ENCODE assay signal across 21 cellular contexts in the genomic region with DNA sequence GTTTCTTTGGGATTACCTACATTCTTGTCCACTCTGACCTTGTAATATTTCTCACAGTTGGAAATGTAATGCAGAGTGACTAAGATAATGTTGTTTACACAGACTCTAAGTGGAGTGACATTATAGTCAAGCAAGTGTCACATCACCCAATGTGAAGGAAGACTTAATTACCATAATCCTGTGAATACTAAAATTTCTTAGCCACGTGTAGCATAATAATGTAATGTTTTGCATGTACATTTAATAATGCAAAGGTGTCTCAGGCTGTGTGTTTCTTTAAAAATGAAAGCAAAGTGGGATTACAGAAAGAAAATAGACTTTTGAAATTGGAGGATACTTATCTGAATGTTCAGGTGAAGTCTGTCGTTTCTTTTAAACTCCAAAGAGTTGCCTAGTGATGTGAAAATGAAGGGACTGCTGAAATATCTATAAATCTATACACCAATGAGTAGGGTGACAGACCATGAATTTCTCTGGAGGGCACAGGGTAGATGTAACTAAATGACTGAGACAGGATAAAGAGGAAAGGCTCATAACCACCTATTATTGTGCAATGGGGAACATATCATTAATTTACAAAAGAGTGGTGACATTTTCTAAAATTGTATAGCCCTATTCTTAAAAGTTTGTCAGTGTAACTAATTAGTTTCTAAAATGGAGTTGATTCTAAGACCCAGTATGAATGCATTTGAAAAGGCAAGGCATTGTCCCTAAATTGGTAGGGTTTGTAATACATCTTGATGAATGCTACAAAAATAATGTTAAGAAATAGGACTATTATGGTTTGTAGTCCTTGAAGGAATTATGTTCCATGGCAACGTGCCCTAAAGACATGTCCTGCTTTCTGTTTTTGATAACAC.
A peak's percentile ranks its signal among the peaks of the same experiment; 100 is the strongest.
DNase-seq lines count a peak whose midpoint lies in the region; FAIRE-seq and TF ChIP-seq lines count a peak whose summit lies in the region.
"Had no signal": no experiment of that assay in that cellular context is flagged by ENCODE, and none has a peak within 500 bp of the region (broad histone marks: within the 10 kb centered on the region; RNA-seq: fewer than 3 reads in every experiment).

No MANE protein-coding gene starts in this region.

- WGBS in neuronal stem cell (ENCODE audit: extremely low coverage in 2 of 2, insufficient read length in 2 of 2, insufficient replicate concordance in 1 of 2), 2 donors: no CpG with 5 or more reads among the region's 3 CpGs

- no peaks in the 10 kb centered on the region for H3K36me3 ChIP-seq in breast epithelium
- no peaks in the 10 kb centered on the region for H3K36me3 ChIP-seq in HAP-1 (replicated peaks)
- no peaks in the 10 kb centered on the region for H3K36me3 ChIP-seq in neuronal stem cell (replicated peaks in 1 of 2; ENCODE audit: control insufficient read depth in 2 of 2, insufficient read depth in 2 of 2, low read length in 2 of 2)
- H3K36me3 ChIP-seq: BE2C had no signal

- CTCF ChIA-PET in MCF 10A (lab: Yijun Ruan, JAX): no interaction called here

- POLR2A ChIA-PET in MCF 10A (lab: Yijun Ruan, JAX): no interaction called here

- no peak overlapping the region for H4K8ac ChIP-seq in neuronal stem cell (ENCODE audit: low read depth, low read length)

- H3K4me1 ChIP-seq in breast epithelium (no peaks in the 10 kb centered on the region), HAP-1 (peaks cover 49% of the 10 kb centered on the region), neuronal stem cell (ENCODE audit: control insufficient read depth in 2 of 2, insufficient read depth in 1 of 2, low read depth in 1 of 2, low read length in 2 of 2) (no peaks in the 10 kb centered on the region)
- H3K4me1 ChIP-seq: BE2C had no signal

- no peak overlapping the region for H2BK5ac ChIP-seq in neuronal stem cell (ENCODE audit: low read length)

- no peak for TF ChIP-seq POLR2A in breast epithelium (IDR thresholded peaks at IDR 0.05)

- in situ Hi-C loops in HAP-1 (cut with MboI; ENCODE audit: low sequenced_read_pairs): no loop called here

- H3K36me3 Mint-ChIP-seq in MCF 10A (ENCODE audit: insufficient read depth, unreplicated experiment): no peaks in the 10 kb centered on the region
- H3K36me3 Mint-ChIP-seq: CD4-positive, CD25-positive, alpha-beta regulatory T cell; CD8-positive, alpha-beta memory T cell had no signal

- H3K27ac Mint-ChIP-seq in MCF 10A (ENCODE audit: low read depth, unreplicated experiment): no peak overlapping the region
- H3K27ac Mint-ChIP-seq: CD4-positive, CD25-positive, alpha-beta regulatory T cell; CD8-positive, alpha-beta memory T cell had no signal

- DNase-seq in MCF 10A (ENCODE audit: unreplicated experiment): peak; percentile 4
- no peak for DNase-seq in breast epithelium (ENCODE audit: low spot score in 2 of 2)
- DNase-seq in HAP-1 (ENCODE audit: low spot score in 2 of 2): peak; percentile 83 to 99
- no peak for DNase-seq in neuronal stem cell (ENCODE audit: low spot score)
- DNase-seq in activated CD4-positive, alpha-beta T cell treated with anti-CD3 and anti-CD28 coated beads, Interleukin-2, amount 50 U/mL, for 48 hours: no peak
- DNase-seq in activated effector memory CD4-positive, alpha-beta T cell treated with Interleukin-2 at 50 U/mL for 16 hours: no peak
- DNase-seq: ACHN; BE2C; C1 segment of cervical spinal cord; CD4-positive, CD25-positive, alpha-beta regulatory T cell; CD8-positive, alpha-beta memory T cell; COR-L47; DMS 273 treated with DMSO at 0.1 percent for 48 hours; DMS79; GDM1; HCEC 1CT; KG1 had no signal

- no peaks in the 10 kb centered on the region for H3K79me1 ChIP-seq in neuronal stem cell (ENCODE audit: low read depth, low read length)

- TF ChIP-seq CTCF in MCF 10A (IDR thresholded peaks at IDR 0.05; ENCODE audit: unreplicated experiment): no peak
- no peak for TF ChIP-seq CTCF in breast epithelium (IDR thresholded peaks at IDR 0.05)

- H3K18ac ChIP-seq in neuronal stem cell (ENCODE audit: low read length): no peak overlapping the region

- intact Hi-C loops in MCF 10A (cut with micrococcal nuclease) (no loop called here), breast epithelium (cut with DNase I; ENCODE audit: low total_unique reads) (no loop called here)

- H3K4me1 Mint-ChIP-seq in MCF 10A (ENCODE audit: insufficient read depth, unreplicated experiment): peaks cover 8% of the 10 kb centered on the region
- H3K4me1 Mint-ChIP-seq: CD4-positive, CD25-positive, alpha-beta regulatory T cell; CD8-positive, alpha-beta memory T cell had no signal

- H3K4ac ChIP-seq in neuronal stem cell (ENCODE audit: low read length): no peak overlapping the region

- H2BK15ac ChIP-seq in neuronal stem cell (ENCODE audit: low read length): no peak overlapping the region

- no peak overlapping the region for H3K14ac ChIP-seq in neuronal stem cell (ENCODE audit: low read length)

- no peak overlapping the region for H3K23ac ChIP-seq in neuronal stem cell (ENCODE audit: low read depth, low read length, poor library complexity)

- H2AK5ac ChIP-seq in neuronal stem cell (ENCODE audit: low read depth, low read length): no peak overlapping the region

- no peaks in the 10 kb centered on the region for H3K9me3 Mint-ChIP-seq in MCF 10A (ENCODE audit: unreplicated experiment)
- H3K9me3 Mint-ChIP-seq: CD8-positive, alpha-beta memory T cell had no signal

- peak; percentile 33 for FAIRE-seq in colon (lab: Jason Lieb, UNC)
- FAIRE-seq: GM12892, GM18507, HTR-8/SVneo had no signal

- H3K9ac ChIP-seq in neuronal stem cell (ENCODE audit: low read depth, low read length, poor library complexity): no peak overlapping the region

- H3K27ac ChIP-seq in breast epithelium (no peak overlapping the region), neuronal stem cell (replicated peaks; ENCODE audit: low read length) (peak overlapping the region; percentile 46)

- H2BK120ac ChIP-seq in neuronal stem cell (ENCODE audit: low read depth, low read length): no peak overlapping the region

- H2AFZ ChIP-seq in neuronal stem cell (ENCODE audit: low read length): no peak overlapping the region

- no peak overlapping the region for H3K4me2 ChIP-seq in neuronal stem cell (ENCODE audit: insufficient read depth, low read length, poor library complexity, severe bottlenecking)

- H3K27me3 Mint-ChIP-seq in MCF 10A (ENCODE audit: insufficient read depth, unreplicated experiment): peaks cover 41% of the 10 kb centered on the region
- H3K27me3 Mint-ChIP-seq: CD4-positive, CD25-positive, alpha-beta regulatory T cell had no signal

- BruUV-seq in MCF 10A (replicated peaks; lab: Mats Ljungman, UMichigan): no TSS peak

- H3K9me3 ChIP-seq in breast epithelium: no peaks in the 10 kb centered on the region
- no peaks in the 10 kb centered on the region for H3K9me3 ChIP-seq in HAP-1
- no peaks in the 10 kb centered on the region for H3K9me3 ChIP-seq in neuronal stem cell (replicated peaks in 1 of 2; ENCODE audit: control insufficient read depth in 2 of 2, insufficient read depth in 1 of 2, low read depth in 1 of 2, low read length in 2 of 2)
- H3K9me3 ChIP-seq: BE2C had no signal

- H3K4me3 Mint-ChIP-seq in MCF 10A (ENCODE audit: unreplicated experiment): no peak overlapping the region
- H3K4me3 Mint-ChIP-seq: CD4-positive, CD25-positive, alpha-beta regulatory T cell; CD8-positive, alpha-beta memory T cell had no signal

- no peak overlapping the region for H2BK12ac ChIP-seq in neuronal stem cell (ENCODE audit: low read length)

- H4K91ac ChIP-seq in neuronal stem cell (ENCODE audit: low read depth, low read length, poor library complexity): no peak overlapping the region

- H3K27me3 ChIP-seq in breast epithelium (peaks cover 0 to 34% of the 10 kb centered on the region in 2 donors), HAP-1 (ENCODE audit: low read depth) (no peaks in the 10 kb centered on the region), neuronal stem cell (ENCODE audit: control insufficient read depth in 3 of 3, insufficient read depth in 3 of 3, low read depth in 1 of 3, low read length in 3 of 3) (no peaks in the 10 kb centered on the region)
- H3K27me3 ChIP-seq: BE2C had no signal

- H3K4me3 ChIP-seq in breast epithelium (no peak overlapping the region), HAP-1 (no peak overlapping the region), neuronal stem cell (ENCODE audit: low read length in 2 of 2) (no peak overlapping the region)

Comparison
In these comparisons a context has a peak if more than half of its experiments do, and no peak if none do; other contexts are left out.
1. DNase-seq: peak in MCF 10A (single experiment) and HAP-1 (2 of 2); none in breast epithelium (0 of 2), neuronal stem cell (single experiment), activated CD4-positive, alpha-beta T cell treated with anti-CD3 and anti-CD28 coated beads, Interleukin-2, amount 50 U/mL, for 48 hours (0 of 2) and activated effector memory CD4-positive, alpha-beta T cell treated with Interleukin-2 at 50 U/mL for 16 hours (single experiment).